20 cellular contexts compared by ENCODE assay signal in the genomic region with DNA sequence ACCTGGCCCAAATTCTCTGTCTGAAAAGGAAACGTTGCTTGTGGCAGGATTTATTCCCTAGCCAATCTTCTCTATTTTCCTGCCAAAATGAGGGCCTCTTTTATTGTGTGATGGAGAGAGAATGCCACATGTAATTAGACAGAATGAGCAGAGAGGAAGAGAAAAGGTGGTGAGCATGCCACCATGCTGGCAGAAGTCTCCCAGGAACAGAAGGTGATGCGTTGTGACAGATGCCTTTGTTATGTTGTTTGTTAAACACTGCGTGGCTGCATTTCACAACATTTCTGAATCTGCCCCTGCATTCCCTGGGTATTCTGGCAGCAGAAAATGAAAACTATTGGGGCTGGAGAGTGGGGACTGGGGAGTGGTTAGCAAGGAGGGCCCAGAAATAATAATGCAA.
"Had no signal": no experiment of that assay in that cellular context is flagged by ENCODE, and none has a peak within 500 bp of the region (broad histone marks: within the 10 kb centered on the region; RNA-seq: fewer than 3 reads in every experiment).

No MANE protein-coding gene starts in this region.

- H3K27me3 Mint-ChIP-seq: natural killer cell treated with Interleukin-12 subunit alpha and Interleukin-12 subunit beta and Interleukin-15 and Interleukin-18, amount 100 ng/mL, for 72 hours; stimulated activated naive CD8-positive, alpha-beta T cell treated with anti-CD3 and anti-CD28 coated beads, Interleukin-15, amount 100 ng/mL, for 72 hours had no signal

- H3K36me3 ChIP-seq: esophagus squamous epithelium, gastroesophageal sphincter, left ventricle myocardium inferior, lower lobe of right lung, prostate gland, right lobe of liver, thoracic aorta, transverse colon had no signal

- H3K4me1 ChIP-seq: esophagus squamous epithelium, gastroesophageal sphincter, left ventricle myocardium inferior, lower lobe of right lung, parathyroid adenoma, prostate gland, right lobe of liver, transverse colon had no signal

- H3K4me3 ChIP-seq: esophagus squamous epithelium, gastroesophageal sphincter, left ventricle myocardium inferior, lower lobe of right lung, prostate gland, right lobe of liver, thoracic aorta, transverse colon had no signal

- H3K4me3 Mint-ChIP-seq: immature natural killer cell; memory B cell; mesothelial cell of epicardium; natural killer cell treated with Interleukin-12 subunit alpha and Interleukin-12 subunit beta and Interleukin-15 and Interleukin-18, amount 100 ng/mL, for 72 hours; stimulated activated memory B cell treated with anti-CD40 and anti-IgM and Interleukin-4, amounts not matched to agents 10 μg/mL and 1 μg/mL and 100 μg/mL, for 72 hours; stimulated activated naive CD8-positive, alpha-beta T cell treated with anti-CD3 and anti-CD28 coated beads, Interleukin-15, amount 100 ng/mL, for 72 hours had no signal

- H3K9me3 Mint-ChIP-seq: natural killer cell treated with Interleukin-12 subunit alpha and Interleukin-12 subunit beta and Interleukin-15 and Interleukin-18, amount 100 ng/mL, for 72 hours; stimulated activated memory B cell treated with anti-CD40 and anti-IgM and Interleukin-4, amounts not matched to agents 10 μg/mL and 1 μg/mL and 100 μg/mL, for 72 hours had no signal

- DNase-seq: dermis blood vessel endothelial cell; esophagus squamous epithelium; foreskin fibroblast; immature natural killer cell; left ventricle myocardium inferior; lower lobe of right lung; right lobe of liver; stimulated activated CD4-positive, alpha-beta T cell treated with anti-CD3 and anti-CD28 coated beads, Interleukin-15, amount 100 ng/mL, for 24 hours; stimulated activated CD4-positive, alpha-beta T cell treated with anti-CD3 and anti-CD28 coated beads, Interleukin-1b, Interleukin-23, amount 100 ng/mL, for 48 hours; stimulated activated CD4-positive, alpha-beta T cell treated with anti-CD3 and anti-CD28 coated beads, Interleukin-4, amount 100 ng/mL, for 24 hours; stimulated activated naive CD8-positive, alpha-beta T cell treated with anti-CD3 and anti-CD28 coated beads, Interleukin-15, amount 100 ng/mL, for 72 hours; transverse colon had no signal

- H3K27me3 ChIP-seq: esophagus squamous epithelium, gastroesophageal sphincter, right lobe of liver, transverse colon had no signal

- H3K4me1 Mint-ChIP-seq: immature natural killer cell; memory B cell; mesothelial cell of epicardium; stimulated activated memory B cell treated with anti-CD40 and anti-IgM and Interleukin-4, amounts not matched to agents 10 μg/mL and 1 μg/mL and 100 μg/mL, for 72 hours; stimulated activated naive CD8-positive, alpha-beta T cell treated with anti-CD3 and anti-CD28 coated beads, Interleukin-15, amount 100 ng/mL, for 72 hours had no signal

- H3K27ac ChIP-seq: esophagus squamous epithelium, gastroesophageal sphincter, left ventricle myocardium inferior, lower lobe of right lung, parathyroid adenoma, prostate gland, right lobe of liver, thoracic aorta, transverse colon had no signal

- H3K9me3 ChIP-seq: esophagus squamous epithelium, gastroesophageal sphincter, left ventricle myocardium inferior, lower lobe of right lung, prostate gland, right lobe of liver, thoracic aorta, transverse colon had no signal

- H3K27ac Mint-ChIP-seq: immature natural killer cell; memory B cell; mesothelial cell of epicardium; natural killer cell treated with Interleukin-12 subunit alpha and Interleukin-12 subunit beta and Interleukin-15 and Interleukin-18, amount 100 ng/mL, for 72 hours; stimulated activated memory B cell treated with anti-CD40 and anti-IgM and Interleukin-4, amounts not matched to agents 10 μg/mL and 1 μg/mL and 100 μg/mL, for 72 hours; stimulated activated naive CD8-positive, alpha-beta T cell treated with anti-CD3 and anti-CD28 coated beads, Interleukin-15, amount 100 ng/mL, for 72 hours had no signal

- H3K36me3 Mint-ChIP-seq: immature natural killer cell; memory B cell; mesothelial cell of epicardium; natural killer cell treated with Interleukin-12 subunit alpha and Interleukin-12 subunit beta and Interleukin-15 and Interleukin-18, amount 100 ng/mL, for 72 hours; stimulated activated memory B cell treated with anti-CD40 and anti-IgM and Interleukin-4, amounts not matched to agents 10 μg/mL and 1 μg/mL and 100 μg/mL, for 72 hours had no signal

- ATAC-seq: gastroesophageal sphincter; lower lobe of right lung; natural killer cell treated with Interleukin-12 subunit alpha and Interleukin-12 subunit beta and Interleukin-15 and Interleukin-18, amount 100 ng/mL, for 72 hours; right lobe of liver; stimulated activated memory B cell treated with anti-CD40 and anti-IgM and Interleukin-4, amounts not matched to agents 10 μg/mL and 1 μg/mL and 100 μg/mL, for 72 hours; stimulated activated naive CD8-positive, alpha-beta T cell treated with anti-CD3 and anti-CD28 coated beads, Interleukin-15, amount 100 ng/mL, for 72 hours had no signal
